Comparison of ENCODE assay signal across 1 cellular context in genomic region chr6:124887872-124888580, GRCh38.
TF ChIP-seq lines count a peak whose summit lies in the region.

No MANE protein-coding gene starts in this region.

TF ChIP-seq in GM23338, 12 proteins besides CTCF, POLR2A, EP300 and RAD21 (continued from another document):
- TF ChIP-seq REST (IDR thresholded peaks at IDR 0.05; ENCODE audit: unreplicated experiment) (no peak), POLR2AphosphoS5 (IDR thresholded peaks at IDR 0.05; ENCODE audit: low read depth) (no peak), ETS1 (IDR thresholded peaks at IDR 0.05) (no peak), STAT1 (IDR thresholded peaks at IDR 0.05; ENCODE audit: unreplicated experiment) (no peak), ZNF331 (CRISPR knock-in tag; IDR thresholded peaks at IDR 0.05; ENCODE audit: low read depth) (no peak), NANOG (IDR thresholded peaks at IDR 0.05; ENCODE audit: borderline replicate concordance) (no peak), ZNF114 (CRISPR knock-in tag; IDR thresholded peaks at IDR 0.05) (no peak)
